Comparison of ENCODE assay signal across 13 cellular contexts in the genomic region with DNA sequence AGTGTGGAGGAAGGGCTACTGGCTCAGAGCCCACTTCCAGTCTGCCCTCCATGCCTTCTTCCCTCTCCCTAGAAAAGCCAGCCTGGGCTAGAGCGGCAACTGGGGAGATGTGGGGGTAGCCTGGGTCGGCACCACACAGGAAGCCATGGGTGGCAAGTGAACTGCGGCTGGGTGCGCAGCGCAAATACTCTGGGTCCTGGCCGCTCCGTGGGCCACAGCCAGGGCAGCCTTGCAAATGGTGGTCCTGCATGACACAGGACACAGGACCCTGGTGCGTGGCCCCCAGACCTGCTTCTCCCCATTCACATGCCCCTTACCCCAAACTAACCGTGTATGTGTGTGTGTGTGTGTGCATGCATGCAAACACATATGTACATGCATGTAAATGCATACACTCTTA. TPM values are rescaled to one million over a fixed set of nuclear protein-coding genes. Genes with fewer than 3 reads are reported as not detected.
DNase-seq lines count a peak whose midpoint lies in the region; ATAC-seq and TF ChIP-seq lines count a peak whose summit lies in the region.
"Had no signal": no experiment of that assay in that cellular context is flagged by ENCODE, and none has a peak within 500 bp of the region (broad histone marks: within the 10 kb centered on the region; RNA-seq: fewer than 3 reads in every experiment).

No MANE protein-coding gene starts in this region.

- TF ChIP-seq RAD21 in IMR-90 (IDR thresholded peaks at IDR 0.05; ENCODE audit: low read length): no peak

- peak overlapping the region; percentile 7; the same call in 1 of the 2 replicates for H4K91ac ChIP-seq in IMR-90 (ENCODE audit: insufficient read depth, low read depth, low read length)

- CTCF ChIA-PET in IMR-90 (lab: Yijun Ruan, JAX): no interaction called here
- CTCF ChIA-PET in CD4-positive, alpha-beta memory T cell (lab: Charles Lee; ENCODE audit: partially characterized antibody): interaction anchor here (0.7 kb wide), 1 partner anchor 72 kb away, joined by 3 read pairs; no protein-coding TSS in a partner anchor

- POLR2A ChIA-PET in IMR-90 (lab: Charles Lee; ENCODE audit: unreplicated experiment): no interaction called here
- POLR2A ChIA-PET in CD4-positive, alpha-beta memory T cell (lab: Charles Lee; ENCODE audit: partially characterized antibody): no interaction called here

- no peak overlapping the region for H4K5ac ChIP-seq in IMR-90 (ENCODE audit: low read depth, low read length)

- H3K27me3 ChIP-seq in IMR-90 (ENCODE audit: control insufficient read depth, insufficient read depth, low read length) (no peaks in the 10 kb centered on the region), osteoblast (ENCODE audit: insufficient read depth, low read length) (no peaks in the 10 kb centered on the region)
- H3K27me3 ChIP-seq in CD4-positive, alpha-beta memory T cell (ENCODE audit: insufficient read depth, low read length): no peaks in the 10 kb centered on the region
- H3K27me3 ChIP-seq: BE2C had no signal

- intact Hi-C loops in IMR-90 (cut with micrococcal nuclease): no loop called here
- intact Hi-C loops in dendritic cell treated with granulocyte-macrophage colony-stimulating factor and Interleukin-4, amounts not matched to agents 40 ng/mL and 50 ng/mL, for 4 days (cut with micrococcal nuclease): no loop called here
- intact Hi-C loops in CD4-positive, alpha-beta memory T cell (cut with micrococcal nuclease): no loop called here

- TF ChIP-seq CTCF in IMR-90 (conservative IDR thresholded peaks at IDR 0.05; ENCODE audit: low read depth, low read length) (no peak), osteoblast (IDR thresholded peaks at IDR 0.05; ENCODE audit: extremely low read depth, low read depth, low read length) (no peak)

- no peak overlapping the region for H3K4me3 ChIP-seq in IMR-90 (ENCODE audit: insufficient read depth, low read depth, low read length)
- no peak overlapping the region for H3K4me3 ChIP-seq in osteoblast (ENCODE audit: insufficient read depth, low read length)
- H3K4me3 ChIP-seq in CD4-positive, alpha-beta memory T cell (ENCODE audit: low read length in 2 of 2): no peak overlapping the region

- no peak for TF ChIP-seq POLR2A in IMR-90 (IDR thresholded peaks at IDR 0.05; ENCODE audit: low read depth, low read length)

- H3K27ac ChIP-seq in IMR-90 (ENCODE audit: insufficient read depth, low read length) (no peak overlapping the region), osteoblast (ENCODE audit: low read depth, low read length) (no peak overlapping the region)
- no peak overlapping the region for H3K27ac ChIP-seq in CD4-positive, alpha-beta memory T cell (ENCODE audit: low read depth, low read length)

- ATAC-seq in IMR-90 (ENCODE audit: low read depth): no peak

- no peaks in the 10 kb centered on the region for H3K27me3 Mint-ChIP-seq in dendritic cell treated with granulocyte-macrophage colony-stimulating factor and Interleukin-4, amounts not matched to agents 40 ng/mL and 50 ng/mL, for 4 days
- H3K27me3 Mint-ChIP-seq in CD4-positive, alpha-beta memory T cell: no peaks in the 10 kb centered on the region
- H3K27me3 Mint-ChIP-seq: CD4-positive, alpha-beta T cell had no signal

- WGBS in IMR-90 (ENCODE audit: extremely low coverage in 2 of 2, insufficient read length in 1 of 2), 2 experiments: no CpG with 5 or more reads among the region's 9 CpGs

- no peak overlapping the region for H3K14ac ChIP-seq in IMR-90 (replicated peaks; ENCODE audit: low read depth, low read length)

- no peak overlapping the region for H2BK5ac ChIP-seq in IMR-90 (ENCODE audit: low read depth, low read length, poor library complexity, severe bottlenecking)

- H3K9me3 ChIP-seq in IMR-90 (ENCODE audit: control insufficient read depth, insufficient read depth, low read length) (no peaks in the 10 kb centered on the region), osteoblast (ENCODE audit: low read depth, low read length) (no peaks in the 10 kb centered on the region)
- no peaks in the 10 kb centered on the region for H3K9me3 ChIP-seq in CD4-positive, alpha-beta memory T cell (ENCODE audit: control insufficient read depth in 1 of 2, low read length in 2 of 2)
- H3K9me3 ChIP-seq: BE2C had no signal

- H3K79me1 ChIP-seq in IMR-90 (ENCODE audit: low read depth in 1 of 2, low read length in 2 of 2): no peaks in the 10 kb centered on the region

- no peak overlapping the region for H3K4me3 Mint-ChIP-seq in dendritic cell treated with granulocyte-macrophage colony-stimulating factor and Interleukin-4, amounts not matched to agents 40 ng/mL and 50 ng/mL, for 4 days
- no peak overlapping the region for H3K4me3 Mint-ChIP-seq in CD4-positive, alpha-beta memory T cell
- H3K4me3 Mint-ChIP-seq: CD4-positive, alpha-beta T cell; H9 had no signal

- in situ Hi-C loops in IMR-90 (cut with MboI; ENCODE audit: low sequenced_read_pairs): no loop called here

- no peak overlapping the region for H4K8ac ChIP-seq in IMR-90 (ENCODE audit: low read depth in 2 of 2, low read length in 2 of 2)

- no peak overlapping the region for H3K9ac ChIP-seq in IMR-90 (ENCODE audit: low read depth, low read length)

- BruUV-seq in IMR-90 (replicated peaks; lab: Mats Ljungman, UMichigan): no TSS peak

- H2AK5ac ChIP-seq in IMR-90 (ENCODE audit: low read depth, low read length): no peak overlapping the region; the same call in 1 of the 2 replicates

- dilution Hi-C loops in IMR-90 (cut with HindIII; ENCODE audit: low sequenced_read_pairs, unreplicated experiment): no loop called here

- H3K9me1 ChIP-seq in IMR-90 (ENCODE audit: insufficient read depth, low read length): peaks cover 5% of the 10 kb centered on the region; the same call in 1 of the 2 replicates

- peaks cover 6% of the 10 kb centered on the region; the same call in 1 of the 2 replicates for H4K20me1 ChIP-seq in IMR-90 (ENCODE audit: insufficient read depth, low read length)
- no peaks in the 10 kb centered on the region for H4K20me1 ChIP-seq in osteoblast (ENCODE audit: insufficient read depth, low read length)

- peaks cover 3% of the 10 kb centered on the region; the same call in 1 of the 2 replicates for H3K4me1 ChIP-seq in IMR-90 (ENCODE audit: control insufficient read depth, insufficient read depth, low read length)
- H3K4me1 ChIP-seq in osteoblast (ENCODE audit: insufficient read depth, low read length): no peaks in the 10 kb centered on the region
- no peaks in the 10 kb centered on the region for H3K4me1 ChIP-seq in CD4-positive, alpha-beta memory T cell (ENCODE audit: insufficient read depth, low read length)
- H3K4me1 ChIP-seq: BE2C had no signal

- H3K23ac ChIP-seq in IMR-90 (ENCODE audit: low read depth, low read length): no peak overlapping the region

- H2AFZ ChIP-seq in IMR-90 (replicated peaks; ENCODE audit: low read length, poor library complexity) (no peak overlapping the region), osteoblast (ENCODE audit: low read length) (no peak overlapping the region)

- H2BK15ac ChIP-seq in IMR-90 (ENCODE audit: low read depth, low read length): no peak overlapping the region

- peaks cover 52% of the 10 kb centered on the region for H3K4me1 Mint-ChIP-seq in dendritic cell treated with granulocyte-macrophage colony-stimulating factor and Interleukin-4, amounts not matched to agents 40 ng/mL and 50 ng/mL, for 4 days (ENCODE audit: low read depth)
- H3K4me1 Mint-ChIP-seq in CD4-positive, alpha-beta memory T cell: no peaks in the 10 kb centered on the region

- no peak overlapping the region for H3K56ac ChIP-seq in IMR-90 (ENCODE audit: extremely low read depth, insufficient read depth, low read length)

- H3K4me2 ChIP-seq in IMR-90 (ENCODE audit: low read depth, low read length) (no peak overlapping the region), osteoblast (ENCODE audit: insufficient read depth, low read length) (no peak overlapping the region)

- H3K4ac ChIP-seq in IMR-90 (ENCODE audit: low read depth, low read length): no peak overlapping the region; the same call in 1 of the 2 replicates

- H2BK120ac ChIP-seq in IMR-90 (ENCODE audit: low read depth, low read length): peak overlapping the region; percentile 36; the same call in 1 of the 2 replicates

- H2BK20ac ChIP-seq in IMR-90 (ENCODE audit: low read depth, low read length): no peak overlapping the region

- H3K18ac ChIP-seq in IMR-90 (ENCODE audit: low read depth, low read length): no peak overlapping the region

- peaks cover 98% of the 10 kb centered on the region for H3K36me3 Mint-ChIP-seq in dendritic cell treated with granulocyte-macrophage colony-stimulating factor and Interleukin-4, amounts not matched to agents 40 ng/mL and 50 ng/mL, for 4 days (ENCODE audit: low read depth)
- H3K36me3 Mint-ChIP-seq in CD4-positive, alpha-beta memory T cell: peaks cover 22 to 69% of the 10 kb centered on the region in 2 donors

- no peaks in the 10 kb centered on the region for H3K79me2 ChIP-seq in osteoblast (ENCODE audit: insufficient read depth, low read length)

- no peaks in the 10 kb centered on the region for H3K9me3 Mint-ChIP-seq in dendritic cell treated with granulocyte-macrophage colony-stimulating factor and Interleukin-4, amounts not matched to agents 40 ng/mL and 50 ng/mL, for 4 days
- peaks cover 0 to 3% (median 0%) of the 10 kb centered on the region in 8 donors for H3K9me3 Mint-ChIP-seq in CD4-positive, alpha-beta memory T cell
- H3K9me3 Mint-ChIP-seq: CD4-positive, alpha-beta T cell; H9 had no signal

- H3K27ac Mint-ChIP-seq in dendritic cell treated with granulocyte-macrophage colony-stimulating factor and Interleukin-4, amounts not matched to agents 40 ng/mL and 50 ng/mL, for 4 days: peak overlapping the region; percentile 41
- H3K27ac Mint-ChIP-seq in CD4-positive, alpha-beta memory T cell: peak overlapping the region in 1 of 7 donors; percentile 25
- H3K27ac Mint-ChIP-seq: CD4-positive, alpha-beta T cell had no signal

- H2AK9ac ChIP-seq in IMR-90 (replicated peaks; ENCODE audit: low read depth, low read length, poor library complexity): peak overlapping the region; percentile 17

- DNase-seq in IMR-90 (no peak), osteoblast (ENCODE audit: insufficient read length, low spot score, missing footprints) (peak; percentile 72), DMS153 (lab: John Stamatoyannopoulos, UW) (no peak), NCI-H2029 (lab: John Stamatoyannopoulos, UW) (no peak)
- no peak for DNase-seq in CD4-positive, alpha-beta memory T cell
- DNase-seq: ACHN; BE2C; C1 segment of cervical spinal cord; CD4-positive, alpha-beta T cell; DMS79 treated with DMSO at 0.1 percent for 48 hours; GF-D8; H9 had no signal

- H3K36me3 ChIP-seq in IMR-90 (ENCODE audit: control insufficient read depth, insufficient read depth, low read length) (peaks cover 31% of the 10 kb centered on the region), osteoblast (ENCODE audit: insufficient read depth, low read length) (peaks cover 23% of the 10 kb centered on the region)
- peaks cover 19% of the 10 kb centered on the region for H3K36me3 ChIP-seq in CD4-positive, alpha-beta memory T cell (ENCODE audit: insufficient read depth, low read length)
- H3K36me3 ChIP-seq: BE2C had no signal

RNA-seq across cellular contexts. Expression of a gene that starts 25.7 kb away (rescaled TPM):
- total RNA-seq in IMR-90 (2012; rRNA removed) (3.3 and 4.3 TPM in 2 replicates), osteoblast (1.8 and 2.2 TPM in 2 replicates)
- 19.0 TPM in 2 replicates for polyA plus RNA-seq in IMR-90 (2012; rRNA removed)
- 17.1 and 19.0 TPM in 2 replicates for polyA plus RNA-seq in IMR-90 (2012; cell fraction: cytosol; rRNA removed)
- 26.5 and 37.5 TPM in 2 replicates for polyA plus RNA-seq in IMR-90 (2012; cell fraction: nucleus; rRNA removed; ENCODE audit: low replicate concordance)
- total RNA-seq in CD4-positive, alpha-beta memory T cell: 10 to 100 TPM; 15.7 to 16.6 TPM
- polyA plus RNA-seq in CD4-positive, alpha-beta memory T cell: 10 to 100 TPM in 1 of 2 donors, 1 to 10 TPM in 1; 6.6 to 26.4 TPM

RNA-seq across cellular contexts. Expression of a gene that starts 56.5 kb away (rescaled TPM):
- total RNA-seq in IMR-90 (2012; rRNA removed): 23.5 and 28.6 TPM in 2 replicates
- polyA plus RNA-seq in IMR-90 (2012; rRNA removed): 11.6 and 14.5 TPM in 2 replicates
- 10.2 and 10.4 TPM in 2 replicates for polyA plus RNA-seq in IMR-90 (2012; cell fraction: cytosol; rRNA removed)
- 8.4 and 10.0 TPM in 2 replicates for polyA plus RNA-seq in IMR-90 (2012; cell fraction: nucleus; rRNA removed; ENCODE audit: low replicate concordance)
- 11.9 and 12.7 TPM in 2 replicates for total RNA-seq in osteoblast
- 10 to 100 TPM; 25.3 to 28.4 TPM for total RNA-seq in CD4-positive, alpha-beta memory T cell
- polyA plus RNA-seq in CD4-positive, alpha-beta memory T cell: 10 to 100 TPM; 21.2 to 23.8 TPM
